Comparison of ENCODE assay signal across 11 cellular contexts in the genomic region with DNA sequence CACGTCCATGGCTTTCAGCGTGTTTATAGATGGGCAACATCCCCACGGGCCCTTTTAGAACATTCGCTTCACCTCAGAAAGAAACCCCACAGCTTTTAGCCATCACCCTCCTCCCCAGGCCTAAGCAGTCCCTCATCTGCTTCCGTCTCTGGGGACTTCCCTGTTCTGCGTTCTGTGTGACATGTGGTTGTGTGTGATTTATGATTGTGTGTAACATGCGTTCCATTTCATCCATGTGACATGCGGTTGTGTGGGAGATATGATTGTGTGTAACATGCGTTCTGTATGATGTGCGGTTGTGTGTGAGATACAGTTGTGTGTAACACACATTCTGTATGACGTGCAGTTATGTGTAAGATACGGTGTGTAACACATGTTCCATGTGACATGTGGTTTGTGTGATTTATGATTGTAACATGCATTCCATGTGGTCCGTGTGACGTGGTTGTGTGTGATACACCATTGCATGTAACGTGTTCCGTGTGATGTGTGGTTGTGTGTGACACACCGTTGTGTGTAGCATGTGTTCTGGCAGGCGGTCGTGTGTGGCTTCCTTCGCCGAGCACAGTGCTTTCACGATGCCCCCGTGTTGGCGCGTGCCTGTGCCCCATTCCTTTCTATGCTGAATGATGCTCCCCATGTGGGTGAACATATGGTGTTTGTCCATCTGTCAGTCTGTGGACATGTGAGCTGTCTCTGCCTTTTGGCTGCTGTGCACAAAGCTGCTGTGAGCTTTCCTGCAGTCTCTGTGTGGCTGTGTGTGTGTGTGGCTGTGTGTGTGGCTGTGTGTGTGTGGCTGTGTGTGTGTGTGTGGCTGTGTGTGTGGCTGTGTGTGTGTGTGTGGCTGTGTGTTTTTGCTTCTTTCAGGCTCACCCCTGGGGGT. TPM values are rescaled to one million over a fixed set of nuclear protein-coding genes. Genes with fewer than 3 reads are reported as not detected.
A peak's percentile ranks its signal among the peaks of the same experiment; 100 is the strongest.
DNase-seq lines count a peak whose midpoint lies in the region; ATAC-seq and TF ChIP-seq lines count a peak whose summit lies in the region.
"Had no signal": no experiment of that assay in that cellular context is flagged by ENCODE, and none has a peak within 500 bp of the region (broad histone marks: within the 10 kb centered on the region; RNA-seq: fewer than 3 reads in every experiment).

No MANE protein-coding gene starts in this region.

- H3K4me2 ChIP-seq in SK-N-SH, result no peak overlapping the region

- H3K27ac ChIP-seq in cingulate gyrus (ENCODE audit: low read depth, low read length), result peak overlapping the region; percentile 93
- H3K27ac ChIP-seq in sigmoid colon, result peak overlapping the region; percentile 88 to 93 (median 92)
- H3K27ac ChIP-seq in SK-N-SH (ENCODE audit: low read depth in 2 of 2, low read length in 1 of 2), result no peak overlapping the region
- no peak overlapping the region for H3K27ac ChIP-seq in ascending aorta

- peak; percentile 18 for TF ChIP-seq POLR2A in GM19099 (IDR thresholded peaks at IDR 0.05; ENCODE audit: extremely low read depth, insufficient read length, low read depth)
- TF ChIP-seq POLR2A in sigmoid colon (IDR thresholded peaks at IDR 0.05), result no peak

- TF ChIP-seq CTCF in sigmoid colon (IDR thresholded peaks at IDR 0.05) (no peak), SK-N-SH (IDR thresholded peaks at IDR 0.05) (no peak), ascending aorta (IDR thresholded peaks at IDR 0.05) (no peak)

- CTCF ChIA-PET in SK-N-SH (lab: Yijun Ruan, JAX), result interaction anchor here (0.6 to 1.2 kb wide), 4 partner anchors 10 to 24 kb away, joined by 3 to 5 read pairs (median 3); no protein-coding TSS in a partner anchor

- 65 to 85% methylated on average over 25 of the region's 25 CpGs for WGBS in sigmoid colon, 2 donors
- 87% methylated on average over 25 of the region's 25 CpGs for WGBS in SK-N-SH (ENCODE audit: low lambda C conversion rate)

- H3K4me1 ChIP-seq in sigmoid colon (peaks cover 0 to 62% (median 59%) of the 10 kb centered on the region in 4 donors), SK-N-SH (ENCODE audit: control insufficient read depth in 1 of 2, insufficient read depth in 2 of 2, low read depth in 1 of 2, low read length in 1 of 2) (peaks cover 8 to 41% of the 10 kb centered on the region in 2 experiments; a peak in 2 of 4 replicates), ascending aorta (peaks cover 13 to 31% of the 10 kb centered on the region in 2 donors)

- no peak for ATAC-seq in GM21515 (IDR thresholded peaks at IDR 0.05; ENCODE audit: unreplicated experiment)

- TF ChIP-seq EP300 in sigmoid colon (IDR thresholded peaks at IDR 0.05) (no peak), SK-N-SH (IDR thresholded peaks at IDR 0.05; ENCODE audit: borderline replicate concordance in 1 of 2, low read depth in 1 of 2, low read length in 1 of 2) (no peak)

- no peaks in the 10 kb centered on the region for H3F3A ChIP-seq in SK-N-SH (replicated peaks; ENCODE audit: insufficient read depth)

- POLR2A ChIA-PET in SK-N-SH (lab: Yijun Ruan, JAX), result no interaction called here

- no peak overlapping the region for H2AFZ ChIP-seq in SK-N-SH (ENCODE audit: low read depth)

- H4K20me1 ChIP-seq in SK-N-SH (ENCODE audit: insufficient read depth), result no peaks in the 10 kb centered on the region

- H3K9me2 ChIP-seq in SK-N-SH, result no peaks in the 10 kb centered on the region

- peak; percentile 54 for DNase-seq in NCI-H2171 (lab: John Stamatoyannopoulos, UW)
- no peak for DNase-seq in sigmoid colon
- DNase-seq in ecto neural progenitor cell (ENCODE audit: low spot score), result no peak
- DNase-seq in SK-N-SH, result no peak
- no peak for DNase-seq in ascending aorta (ENCODE audit: low spot score in 2 of 2)
- DNase-seq: mesendoderm, NCI-H1930 had no signal

- H3K9me3 ChIP-seq in sigmoid colon (no peaks in the 10 kb centered on the region), SK-N-SH (no peaks in the 10 kb centered on the region), ascending aorta (no peaks in the 10 kb centered on the region)
- H3K9me3 ChIP-seq: thoracic aorta had no signal

- no peak overlapping the region for H3K9ac ChIP-seq in SK-N-SH

- H3K4me3 ChIP-seq in sigmoid colon (no peak overlapping the region), SK-N-SH (ENCODE audit: low read depth in 2 of 2, low read length in 1 of 2) (no peak overlapping the region), ascending aorta (no peak overlapping the region)
- H3K4me3 ChIP-seq: thoracic aorta had no signal

- no peaks in the 10 kb centered on the region for H3K79me2 ChIP-seq in SK-N-SH (ENCODE audit: insufficient read depth)

- TF ChIP-seq RAD21 in SK-N-SH (IDR thresholded peaks at IDR 0.05; ENCODE audit: low read length), result no peak

- H3K27me3 ChIP-seq in sigmoid colon (no peaks in the 10 kb centered on the region), SK-N-SH (ENCODE audit: insufficient read depth) (no peaks in the 10 kb centered on the region), ascending aorta (no peaks in the 10 kb centered on the region)

- intact Hi-C loops in sigmoid colon (cut with DNase I) (loop anchor here (2.0 kb wide), 1 partner anchor 26 kb away; a partner anchor contains a TSS), ascending aorta (cut with DNase I) (no loop called here)

- H3K36me3 ChIP-seq in sigmoid colon, result no peaks in the 10 kb centered on the region
- H3K36me3 ChIP-seq in SK-N-SH (replicated peaks in 1 of 2; ENCODE audit: control insufficient read depth in 1 of 2, insufficient read depth in 2 of 2, low read length in 1 of 2), result no peaks in the 10 kb centered on the region
- H3K36me3 ChIP-seq in ascending aorta, result no peaks in the 10 kb centered on the region
- H3K36me3 ChIP-seq: thoracic aorta had no signal

TF ChIP-seq in SK-N-SH, 30 proteins besides CTCF, POLR2A, EP300 and RAD21:
- TF ChIP-seq MEF2A (IDR thresholded peaks at IDR 0.05; ENCODE audit: borderline replicate concordance, low read depth) (no peak), GATA2 (CRISPR knock-in tag; IDR thresholded peaks at IDR 0.05) (no peak), POLR2AphosphoS5 (IDR thresholded peaks at IDR 0.05; ENCODE audit: low read depth, low read length) (no peak), ELF1 (IDR thresholded peaks at IDR 0.05) (no peak), RXRA (IDR thresholded peaks at IDR 0.05; ENCODE audit: borderline replicate concordance, low read depth) (no peak), FOXJ3 (CRISPR knock-in tag; IDR thresholded peaks at IDR 0.05) (no peak)
- TF ChIP-seq, protein P1, sequence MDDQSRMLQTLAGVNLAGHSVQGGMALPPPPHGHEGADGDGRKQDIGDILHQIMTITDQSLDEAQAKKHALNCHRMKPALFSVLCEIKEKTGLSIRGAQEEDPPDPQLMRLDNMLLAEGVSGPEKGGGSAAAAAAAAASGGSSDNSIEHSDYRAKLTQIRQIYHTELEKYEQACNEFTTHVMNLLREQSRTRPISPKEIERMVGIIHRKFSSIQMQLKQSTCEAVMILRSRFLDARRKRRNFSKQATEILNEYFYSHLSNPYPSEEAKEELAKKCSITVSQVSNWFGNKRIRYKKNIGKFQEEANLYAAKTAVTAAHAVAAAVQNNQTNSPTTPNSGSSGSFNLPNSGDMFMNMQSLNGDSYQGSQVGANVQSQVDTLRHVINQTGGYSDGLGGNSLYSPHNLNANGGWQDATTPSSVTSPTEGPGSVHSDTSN (IDR thresholded peaks at IDR 0.05), result no peak
- TF ChIP-seq, protein P2, sequence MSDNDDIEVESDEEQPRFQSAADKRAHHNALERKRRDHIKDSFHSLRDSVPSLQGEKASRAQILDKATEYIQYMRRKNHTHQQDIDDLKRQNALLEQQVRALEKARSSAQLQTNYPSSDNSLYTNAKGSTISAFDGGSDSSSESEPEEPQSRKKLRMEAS (IDR thresholded peaks at IDR 0.05; ENCODE audit: low read depth), result no peak

RNA-seq across cellular contexts. Expression of a gene that starts 26.2 kb away (rescaled TPM):
- total RNA-seq in sigmoid colon (10 to 100 TPM in 1 of 4 donors, 1 to 10 TPM in 3; 7.7 to 10.2 (median 9.3) TPM), ascending aorta (24.4 TPM)
- polyA plus RNA-seq in sigmoid colon (10 to 100 TPM; 27.0 to 50.8 (median 28.2) TPM), SK-N-SH (2012; rRNA removed) (2.0 and 2.4 TPM in 2 replicates)
- polyA plus RNA-seq in SK-N-SH (2012; cell fraction: cytosol; rRNA removed), result 0.93 and 1.9 TPM in 2 replicates
- polyA plus RNA-seq in SK-N-SH (2012; cell fraction: nucleus; rRNA removed), result 2.3 and 3.2 TPM in 2 replicates

Comparison
In these comparisons a context has a peak if more than half of its experiments do, and no peak if none do; other contexts are left out.
1. H3K27ac ChIP-seq: peak in cingulate gyrus (single experiment) and sigmoid colon (4 of 4); none in SK-N-SH (0 of 2) and ascending aorta (0 of 2).